1 cellular context compared by ENCODE assay signal in the genomic region with DNA sequence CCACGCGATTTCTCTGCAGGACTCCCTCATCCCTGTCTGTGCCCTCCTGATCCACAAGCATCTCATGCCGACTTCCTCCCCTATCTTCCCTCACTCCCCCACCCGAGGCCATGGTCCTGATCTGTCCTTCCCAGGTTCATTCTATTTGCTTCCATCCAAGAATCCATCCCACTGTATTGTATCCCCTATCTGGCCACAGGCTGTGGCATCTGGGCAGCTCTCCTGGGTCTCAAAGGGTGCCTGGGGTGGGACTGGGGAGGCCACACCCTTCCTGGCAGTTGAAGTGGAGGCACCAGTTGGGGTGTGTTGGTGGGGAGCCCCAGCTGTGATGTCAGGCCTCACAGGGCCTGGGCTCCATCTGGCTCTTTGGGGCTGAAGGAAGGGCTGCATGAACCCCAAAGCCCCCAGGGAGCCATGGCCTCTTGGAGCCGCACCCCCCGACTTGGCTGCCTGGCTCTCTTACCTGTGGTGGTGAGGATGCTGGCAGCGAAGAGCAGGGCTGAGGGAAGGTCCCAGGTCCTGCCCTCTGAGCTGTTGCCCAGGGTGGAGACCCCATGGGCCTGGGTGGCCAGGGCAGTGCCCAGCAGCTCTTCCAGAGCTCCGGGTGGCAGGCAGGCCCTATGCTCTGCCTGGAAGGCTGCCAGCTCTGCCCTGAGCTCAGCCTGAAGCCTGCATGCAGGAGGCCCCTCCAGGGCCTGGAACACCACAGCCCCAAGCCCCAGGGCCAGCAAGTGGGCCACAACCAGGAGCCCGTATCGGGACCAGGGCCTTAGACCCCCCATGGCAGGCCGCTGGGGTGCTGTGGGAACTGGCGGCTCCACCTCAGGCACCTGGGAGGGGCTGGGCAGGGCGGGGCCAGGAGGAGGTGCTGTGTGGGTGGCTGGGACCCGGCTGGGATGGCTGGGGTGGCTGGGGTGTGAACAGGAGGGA.
TF ChIP-seq lines count a peak whose summit lies in the region.

A gene with protein sequence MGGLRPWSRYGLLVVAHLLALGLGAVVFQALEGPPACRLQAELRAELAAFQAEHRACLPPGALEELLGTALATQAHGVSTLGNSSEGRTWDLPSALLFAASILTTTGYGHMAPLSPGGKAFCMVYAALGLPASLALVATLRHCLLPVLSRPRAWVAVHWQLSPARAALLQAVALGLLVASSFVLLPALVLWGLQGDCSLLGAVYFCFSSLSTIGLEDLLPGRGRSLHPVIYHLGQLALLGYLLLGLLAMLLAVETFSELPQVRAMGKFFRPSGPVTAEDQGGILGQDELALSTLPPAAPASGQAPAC (minus strand): TSS at position 810 of the 930 bp plus-strand sequence. CDS start 28 bp downstream, at position 782.

TF ChIP-seq in IMR-90, 13 proteins besides CTCF, POLR2A, EP300 and RAD21:
- no peak for TF ChIP-seq MXI1 (IDR thresholded peaks at IDR 0.05; ENCODE audit: borderline replicate concordance, low read depth, low read length)
- TF ChIP-seq CEBPB (IDR thresholded peaks at IDR 0.05; ENCODE audit: low read depth, low read length), result no peak
- TF ChIP-seq CHD1 (IDR thresholded peaks at IDR 0.05; ENCODE audit: low read depth, low read length), result no peak
- TF ChIP-seq, protein P1, sequence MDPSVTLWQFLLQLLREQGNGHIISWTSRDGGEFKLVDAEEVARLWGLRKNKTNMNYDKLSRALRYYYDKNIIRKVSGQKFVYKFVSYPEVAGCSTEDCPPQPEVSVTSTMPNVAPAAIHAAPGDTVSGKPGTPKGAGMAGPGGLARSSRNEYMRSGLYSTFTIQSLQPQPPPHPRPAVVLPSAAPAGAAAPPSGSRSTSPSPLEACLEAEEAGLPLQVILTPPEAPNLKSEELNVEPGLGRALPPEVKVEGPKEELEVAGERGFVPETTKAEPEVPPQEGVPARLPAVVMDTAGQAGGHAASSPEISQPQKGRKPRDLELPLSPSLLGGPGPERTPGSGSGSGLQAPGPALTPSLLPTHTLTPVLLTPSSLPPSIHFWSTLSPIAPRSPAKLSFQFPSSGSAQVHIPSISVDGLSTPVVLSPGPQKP (IDR thresholded peaks at IDR 0.05; ENCODE audit: borderline replicate concordance, low read depth, low read length), result no peak
- TF ChIP-seq BHLHE40 (IDR thresholded peaks at IDR 0.05; ENCODE audit: low read depth, low read length), result no peak
- no peak for TF ChIP-seq RCOR1 (IDR thresholded peaks at IDR 0.05; ENCODE audit: insufficient replicate concordance, low read length)
- no peak for TF ChIP-seq FOS (IDR thresholded peaks at IDR 0.05; ENCODE audit: low read depth, low read length)
- no peak for TF ChIP-seq SMC3 (IDR thresholded peaks at IDR 0.05; ENCODE audit: low read depth, low read length)
- TF ChIP-seq, protein P2, sequence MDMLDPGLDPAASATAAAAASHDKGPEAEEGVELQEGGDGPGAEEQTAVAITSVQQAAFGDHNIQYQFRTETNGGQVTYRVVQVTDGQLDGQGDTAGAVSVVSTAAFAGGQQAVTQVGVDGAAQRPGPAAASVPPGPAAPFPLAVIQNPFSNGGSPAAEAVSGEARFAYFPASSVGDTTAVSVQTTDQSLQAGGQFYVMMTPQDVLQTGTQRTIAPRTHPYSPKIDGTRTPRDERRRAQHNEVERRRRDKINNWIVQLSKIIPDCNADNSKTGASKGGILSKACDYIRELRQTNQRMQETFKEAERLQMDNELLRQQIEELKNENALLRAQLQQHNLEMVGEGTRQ (IDR thresholded peaks at IDR 0.05; ENCODE audit: low read depth, low read length), result no peak
- no peak for TF ChIP-seq MAFK (IDR thresholded peaks at IDR 0.05; ENCODE audit: low read depth, low read length)
- no peak for TF ChIP-seq MAZ (IDR thresholded peaks at IDR 0.05; ENCODE audit: borderline replicate concordance, low read depth, low read length)
- TF ChIP-seq RFX5 (IDR thresholded peaks at IDR 0.05; ENCODE audit: low read depth, low read length), result no peak
- no peak for TF ChIP-seq NFE2L2 (IDR thresholded peaks at IDR 0.05; ENCODE audit: low read depth, low read length)
